In the genomic region with DNA sequence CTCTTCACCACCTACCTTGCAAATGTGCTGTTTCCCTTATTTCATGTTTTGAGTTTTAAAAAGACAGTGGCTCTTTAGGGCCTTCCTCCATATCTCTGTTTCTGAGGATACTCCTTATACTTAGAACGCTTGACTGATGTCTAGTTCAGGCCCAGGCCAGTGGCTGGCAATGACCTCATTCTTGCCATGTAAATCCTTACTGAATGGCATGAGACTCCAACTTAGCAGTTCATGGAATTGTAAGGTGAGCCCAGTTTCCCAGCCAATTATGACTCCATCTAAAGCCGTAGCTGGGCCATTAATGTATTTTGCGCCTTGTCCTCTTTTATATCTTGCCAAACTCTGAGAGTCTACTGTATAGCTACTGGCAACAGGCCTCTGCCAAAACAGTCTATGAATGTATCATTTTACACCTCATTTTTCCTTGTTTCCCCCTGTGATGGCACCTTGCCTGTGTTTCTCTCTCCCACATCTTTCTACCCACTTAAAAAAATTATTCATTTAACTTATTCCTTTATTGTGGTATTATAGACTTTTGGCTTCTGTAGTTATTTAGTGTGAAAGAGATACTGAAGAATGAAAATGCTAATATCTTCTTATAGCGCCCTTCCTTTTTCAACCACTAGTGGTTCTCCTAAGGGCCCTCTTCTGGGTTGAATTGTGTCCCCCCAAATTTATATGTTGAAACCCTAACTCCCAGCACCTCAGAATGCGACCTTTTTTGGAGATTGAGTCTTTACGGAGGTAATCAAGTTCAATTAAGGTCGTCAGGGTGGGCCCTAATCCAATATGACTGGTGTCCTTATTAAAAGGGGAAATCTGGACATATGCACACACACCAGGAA, we compare ENCODE assay signal across 2 cellular contexts.
TF ChIP-seq lines count a peak whose summit lies in the region.

No MANE protein-coding gene starts in this region.

TF ChIP-seq in SK-N-SH, 30 proteins besides CTCF, POLR2A, EP300 and RAD21 (continued from another document):
- TF ChIP-seq, protein P1, sequence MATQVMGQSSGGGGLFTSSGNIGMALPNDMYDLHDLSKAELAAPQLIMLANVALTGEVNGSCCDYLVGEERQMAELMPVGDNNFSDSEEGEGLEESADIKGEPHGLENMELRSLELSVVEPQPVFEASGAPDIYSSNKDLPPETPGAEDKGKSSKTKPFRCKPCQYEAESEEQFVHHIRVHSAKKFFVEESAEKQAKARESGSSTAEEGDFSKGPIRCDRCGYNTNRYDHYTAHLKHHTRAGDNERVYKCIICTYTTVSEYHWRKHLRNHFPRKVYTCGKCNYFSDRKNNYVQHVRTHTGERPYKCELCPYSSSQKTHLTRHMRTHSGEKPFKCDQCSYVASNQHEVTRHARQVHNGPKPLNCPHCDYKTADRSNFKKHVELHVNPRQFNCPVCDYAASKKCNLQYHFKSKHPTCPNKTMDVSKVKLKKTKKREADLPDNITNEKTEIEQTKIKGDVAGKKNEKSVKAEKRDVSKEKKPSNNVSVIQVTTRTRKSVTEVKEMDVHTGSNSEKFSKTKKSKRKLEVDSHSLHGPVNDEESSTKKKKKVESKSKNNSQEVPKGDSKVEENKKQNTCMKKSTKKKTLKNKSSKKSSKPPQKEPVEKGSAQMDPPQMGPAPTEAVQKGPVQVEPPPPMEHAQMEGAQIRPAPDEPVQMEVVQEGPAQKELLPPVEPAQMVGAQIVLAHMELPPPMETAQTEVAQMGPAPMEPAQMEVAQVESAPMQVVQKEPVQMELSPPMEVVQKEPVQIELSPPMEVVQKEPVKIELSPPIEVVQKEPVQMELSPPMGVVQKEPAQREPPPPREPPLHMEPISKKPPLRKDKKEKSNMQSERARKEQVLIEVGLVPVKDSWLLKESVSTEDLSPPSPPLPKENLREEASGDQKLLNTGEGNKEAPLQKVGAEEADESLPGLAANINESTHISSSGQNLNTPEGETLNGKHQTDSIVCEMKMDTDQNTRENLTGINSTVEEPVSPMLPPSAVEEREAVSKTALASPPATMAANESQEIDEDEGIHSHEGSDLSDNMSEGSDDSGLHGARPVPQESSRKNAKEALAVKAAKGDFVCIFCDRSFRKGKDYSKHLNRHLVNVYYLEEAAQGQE (IDR thresholded peaks at IDR 0.05; ENCODE audit: low read depth, low read length), result no peak
- TF ChIP-seq, protein P2, sequence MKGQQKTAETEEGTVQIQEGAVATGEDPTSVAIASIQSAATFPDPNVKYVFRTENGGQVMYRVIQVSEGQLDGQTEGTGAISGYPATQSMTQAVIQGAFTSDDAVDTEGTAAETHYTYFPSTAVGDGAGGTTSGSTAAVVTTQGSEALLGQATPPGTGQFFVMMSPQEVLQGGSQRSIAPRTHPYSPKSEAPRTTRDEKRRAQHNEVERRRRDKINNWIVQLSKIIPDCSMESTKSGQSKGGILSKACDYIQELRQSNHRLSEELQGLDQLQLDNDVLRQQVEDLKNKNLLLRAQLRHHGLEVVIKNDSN (IDR thresholded peaks at IDR 0.05; ENCODE audit: borderline replicate concordance, low read depth), result no peak
- TF ChIP-seq TCF12 (IDR thresholded peaks at IDR 0.05) (no peak), MXI1 (IDR thresholded peaks at IDR 0.05; ENCODE audit: low read depth, low read length) (no peak), GABPA (IDR thresholded peaks at IDR 0.05; ENCODE audit: low read depth) (no peak)
- TF ChIP-seq, protein P3, sequence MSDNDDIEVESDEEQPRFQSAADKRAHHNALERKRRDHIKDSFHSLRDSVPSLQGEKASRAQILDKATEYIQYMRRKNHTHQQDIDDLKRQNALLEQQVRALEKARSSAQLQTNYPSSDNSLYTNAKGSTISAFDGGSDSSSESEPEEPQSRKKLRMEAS (IDR thresholded peaks at IDR 0.05; ENCODE audit: low read depth), result no peak

TF ChIP-seq in SK-N-SH treated with all-trans-retinoic acid at 6 μM for 48 hours, 23 proteins besides CTCF, POLR2A, EP300 and RAD21 (continued from another document):
- TF ChIP-seq ESRRG (CRISPR knock-in tag; IDR thresholded peaks at IDR 0.05) (no peak), ZNF70 (CRISPR knock-in tag; IDR thresholded peaks at IDR 0.05) (no peak), ARNTL (CRISPR knock-in tag; IDR thresholded peaks at IDR 0.05; ENCODE audit: borderline replicate concordance, low read depth) (no peak), OSR1 (CRISPR knock-in tag; IDR thresholded peaks at IDR 0.05) (no peak), ZFP30 (CRISPR knock-in tag; IDR thresholded peaks at IDR 0.05) (no peak), PPARA (CRISPR knock-in tag; IDR thresholded peaks at IDR 0.05; ENCODE audit: borderline replicate concordance) (no peak), BACH2 (CRISPR knock-in tag; IDR thresholded peaks at IDR 0.05; ENCODE audit: borderline replicate concordance) (no peak)
- TF ChIP-seq, protein P4, sequence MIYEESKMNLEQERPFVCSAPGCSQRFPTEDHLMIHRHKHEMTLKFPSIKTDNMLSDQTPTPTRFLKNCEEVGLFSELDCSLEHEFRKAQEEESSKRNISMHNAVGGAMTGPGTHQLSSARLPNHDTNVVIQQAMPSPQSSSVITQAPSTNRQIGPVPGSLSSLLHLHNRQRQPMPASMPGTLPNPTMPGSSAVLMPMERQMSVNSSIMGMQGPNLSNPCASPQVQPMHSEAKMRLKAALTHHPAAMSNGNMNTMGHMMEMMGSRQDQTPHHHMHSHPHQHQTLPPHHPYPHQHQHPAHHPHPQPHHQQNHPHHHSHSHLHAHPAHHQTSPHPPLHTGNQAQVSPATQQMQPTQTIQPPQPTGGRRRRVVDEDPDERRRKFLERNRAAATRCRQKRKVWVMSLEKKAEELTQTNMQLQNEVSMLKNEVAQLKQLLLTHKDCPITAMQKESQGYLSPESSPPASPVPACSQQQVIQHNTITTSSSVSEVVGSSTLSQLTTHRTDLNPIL (CRISPR knock-in tag; IDR thresholded peaks at IDR 0.05; ENCODE audit: low read depth), result no peak
- TF ChIP-seq, protein P5, sequence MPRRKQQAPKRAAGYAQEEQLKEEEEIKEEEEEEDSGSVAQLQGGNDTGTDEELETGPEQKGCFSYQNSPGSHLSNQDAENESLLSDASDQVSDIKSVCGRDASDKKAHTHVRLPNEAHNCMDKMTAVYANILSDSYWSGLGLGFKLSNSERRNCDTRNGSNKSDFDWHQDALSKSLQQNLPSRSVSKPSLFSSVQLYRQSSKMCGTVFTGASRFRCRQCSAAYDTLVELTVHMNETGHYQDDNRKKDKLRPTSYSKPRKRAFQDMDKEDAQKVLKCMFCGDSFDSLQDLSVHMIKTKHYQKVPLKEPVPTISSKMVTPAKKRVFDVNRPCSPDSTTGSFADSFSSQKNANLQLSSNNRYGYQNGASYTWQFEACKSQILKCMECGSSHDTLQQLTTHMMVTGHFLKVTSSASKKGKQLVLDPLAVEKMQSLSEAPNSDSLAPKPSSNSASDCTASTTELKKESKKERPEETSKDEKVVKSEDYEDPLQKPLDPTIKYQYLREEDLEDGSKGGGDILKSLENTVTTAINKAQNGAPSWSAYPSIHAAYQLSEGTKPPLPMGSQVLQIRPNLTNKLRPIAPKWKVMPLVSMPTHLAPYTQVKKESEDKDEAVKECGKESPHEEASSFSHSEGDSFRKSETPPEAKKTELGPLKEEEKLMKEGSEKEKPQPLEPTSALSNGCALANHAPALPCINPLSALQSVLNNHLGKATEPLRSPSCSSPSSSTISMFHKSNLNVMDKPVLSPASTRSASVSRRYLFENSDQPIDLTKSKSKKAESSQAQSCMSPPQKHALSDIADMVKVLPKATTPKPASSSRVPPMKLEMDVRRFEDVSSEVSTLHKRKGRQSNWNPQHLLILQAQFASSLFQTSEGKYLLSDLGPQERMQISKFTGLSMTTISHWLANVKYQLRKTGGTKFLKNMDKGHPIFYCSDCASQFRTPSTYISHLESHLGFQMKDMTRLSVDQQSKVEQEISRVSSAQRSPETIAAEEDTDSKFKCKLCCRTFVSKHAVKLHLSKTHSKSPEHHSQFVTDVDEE (CRISPR knock-in tag; IDR thresholded peaks at IDR 0.05), result no peak
TF ChIP-seq in SK-N-SH treated with all-trans-retinoic acid at 6 μM for 48 hours: peak in this region for 0.
